In genomic region chr12:94421868-94422740, GRCh38 we compare ENCODE assay signal across 20 cellular contexts.
"Had no signal": no experiment of that assay in that cellular context is flagged by ENCODE, and none has a peak within 500 bp of the region (broad histone marks: within the 10 kb centered on the region; RNA-seq: fewer than 3 reads in every experiment).

No MANE protein-coding gene starts in this region.

- H3K27me3 Mint-ChIP-seq: activated naive CD8-positive, alpha-beta T cell treated with anti-CD3 and anti-CD28 coated beads, Interleukin-2, amount 10 ng/mL, durations not matched to agents 7 days and 5 days; brain; progenitor cell of endocrine pancreas had no signal

- H3K27ac Mint-ChIP-seq: activated naive CD8-positive, alpha-beta T cell treated with anti-CD3 and anti-CD28 coated beads, Interleukin-2, amount 10 ng/mL, durations not matched to agents 7 days and 5 days; brain; nephron; progenitor cell of endocrine pancreas; T-helper 2 cell treated with Interferon-gamma antibody and Interleukin-4, amounts not matched to agents 5 μg/mL and 100 μg/mL, for 36 hours had no signal

- H3K27ac ChIP-seq: coronary artery, lower lobe of right lung, tibial artery had no signal

- H3K4me1 ChIP-seq: lower lobe of right lung had no signal

- H3K27me3 ChIP-seq: tibial artery had no signal

- H3K4me3 ChIP-seq: coronary artery, lower lobe of right lung, tibial artery had no signal

- DNase-seq: activated CD4-positive, alpha-beta T cell treated with anti-CD3 and anti-CD28 coated beads, Interleukin-2, amount 50 U/mL, for 48 hours; activated naive CD4-positive, alpha-beta T cell; activated naive CD8-positive, alpha-beta T cell treated with anti-CD3 and anti-CD28 coated beads, Interleukin-2, amount 10 ng/mL, durations not matched to agents 7 days and 5 days; activated T-cell treated with anti-CD3 and anti-CD28 coated beads for 4 hours; anterior cingulate cortex; central memory CD4-positive, alpha-beta T cell; hypothalamus; lower lobe of right lung; midbrain; stimulated activated CD4-positive, alpha-beta T cell treated with anti-CD3 and anti-CD28 coated beads, Interleukin-12 subunit alpha, Interleukin-12 subunit beta, amount 100 ng/mL, for 4 hours; stimulated activated CD4-positive, alpha-beta T cell treated with anti-CD3 and anti-CD28 coated beads, Interleukin-1b, Interleukin-23, amount 100 ng/mL, for 48 hours; stimulated activated CD8-positive, alpha-beta memory T cell treated with anti-CD3 and anti-CD28 coated beads, Interleukin-4, amount 100 ng/mL, for 48 hours; stimulated activated naive CD8-positive, alpha-beta T cell treated with anti-CD3 and anti-CD28 coated beads, Interleukin-15, Interleukin-2, amounts not matched to agents 100 U/mL and 50 U/mL, for 24 hours; substantia nigra; tibial artery had no signal

- H3K4me3 Mint-ChIP-seq: activated naive CD8-positive, alpha-beta T cell treated with anti-CD3 and anti-CD28 coated beads, Interleukin-2, amount 10 ng/mL, durations not matched to agents 7 days and 5 days; brain; nephron; T-helper 2 cell treated with Interferon-gamma antibody and Interleukin-4, amounts not matched to agents 5 μg/mL and 100 μg/mL, for 36 hours had no signal

- H3K4me1 Mint-ChIP-seq: activated naive CD8-positive, alpha-beta T cell treated with anti-CD3 and anti-CD28 coated beads, Interleukin-2, amount 10 ng/mL, durations not matched to agents 7 days and 5 days had no signal

- H3K36me3 ChIP-seq: lower lobe of right lung, tibial artery had no signal
